In the genomic region with DNA sequence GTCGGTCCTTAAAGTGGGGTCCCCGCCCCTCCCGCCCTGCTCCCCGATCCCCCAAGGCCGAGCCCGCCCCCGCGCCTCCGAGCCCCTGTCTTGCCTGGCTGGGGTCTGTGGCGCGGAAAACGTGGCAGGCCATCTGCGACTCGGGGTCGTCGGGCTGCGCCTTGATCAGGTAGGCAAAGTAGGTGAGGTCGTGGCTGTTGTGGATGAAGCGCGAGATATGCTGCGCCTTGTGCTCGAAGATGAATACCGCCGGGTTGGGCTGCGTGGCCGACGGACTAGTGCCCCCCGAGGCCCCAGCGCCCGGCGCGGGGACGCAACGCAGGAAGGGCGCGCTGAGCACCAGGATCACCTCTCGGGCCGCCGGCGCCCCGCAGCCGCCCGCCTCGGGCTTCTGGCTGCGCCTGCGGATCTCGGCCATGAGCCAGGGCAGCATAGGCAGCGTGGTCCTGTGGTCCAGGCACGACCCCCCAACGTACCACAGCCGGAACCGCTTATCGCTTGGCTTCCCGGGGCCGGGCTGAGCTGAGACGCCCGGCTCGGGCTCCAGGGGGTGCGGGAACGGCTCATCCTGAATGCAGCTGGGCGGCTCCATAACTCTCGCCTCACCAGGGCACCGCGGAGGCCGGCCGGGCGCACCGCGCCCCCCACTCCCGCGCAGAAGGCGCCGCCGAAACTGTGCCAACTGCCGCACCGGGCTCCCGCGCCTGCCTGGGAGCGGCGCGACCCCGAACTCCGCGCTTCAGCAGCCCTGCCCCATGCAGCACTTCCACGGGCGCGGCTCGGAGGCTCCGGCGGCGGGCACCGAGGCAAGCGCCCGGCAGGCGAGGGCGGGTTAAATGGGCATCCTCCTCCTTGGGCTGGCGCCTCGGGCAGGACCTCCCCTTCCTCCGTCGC, we compare ENCODE assay signal across 8 cellular contexts. TPM values are rescaled to one million over a fixed set of nuclear protein-coding genes. Genes with fewer than 3 reads are reported as not detected.
DNase-seq lines count a peak whose midpoint lies in the region; ATAC-seq and TF ChIP-seq lines count a peak whose summit lies in the region.

No MANE protein-coding gene starts in this region.

- intact Hi-C loops in ascending aorta (cut with DNase I): loop anchor here (1.0 to 2.0 kb wide), 3 partner anchors 57 to 109 kb away; a partner anchor contains a TSS

- no peaks in the 10 kb centered on the region for H3K4me1 ChIP-seq in ascending aorta

- peak; percentile 28 for ATAC-seq in GM19023 (IDR thresholded peaks at IDR 0.05; ENCODE audit: unreplicated experiment)
- peak; percentile 28 for ATAC-seq in HG03135 (IDR thresholded peaks at IDR 0.05; ENCODE audit: unreplicated experiment)

- H3K36me3 ChIP-seq in ascending aorta: no peaks in the 10 kb centered on the region

- no peaks in the 10 kb centered on the region for H3K9me3 ChIP-seq in ascending aorta

- H3K27me3 ChIP-seq in ascending aorta: no peaks in the 10 kb centered on the region

- TF ChIP-seq CTCF in ascending aorta (IDR thresholded peaks at IDR 0.05): no peak

- peak overlapping the region; percentile 56 to 62 for H3K27ac ChIP-seq in ascending aorta

- H3K4me3 ChIP-seq in ascending aorta (peak overlapping the region; percentile 91 to 95), iPS-11a (ENCODE audit: low read depth, low read length) (peak overlapping the region; percentile 74), skeletal muscle cell (ENCODE audit: low read depth, low read length) (peak overlapping the region; percentile 78)

- DNase-seq in C1 segment of cervical spinal cord (lab: John Stamatoyannopoulos, UW): peak in 8 of 14 donors; percentile 9 to 76 (median 44)
- peak in 1 of 2 donors; percentile 67 for DNase-seq in ascending aorta (ENCODE audit: low spot score in 2 of 2)
- DNase-seq in skeletal muscle cell (ENCODE audit: low read depth): no peak
- DNase-seq in DMS153 treated with DMSO at 0.1 percent for 48 hours (lab: John Stamatoyannopoulos, UW; ENCODE audit: unreplicated experiment): no peak

TF ChIP-seq in PFSK-1, 5 proteins besides CTCF, POLR2A, EP300 and RAD21:
- TF ChIP-seq TAF1 (IDR thresholded peaks at IDR 0.05; ENCODE audit: borderline replicate concordance, insufficient read depth, low read length) (no peak), FOXP2 (optimal IDR thresholded peaks at IDR 0.05; ENCODE audit: borderline replicate concordance, extremely low read depth, extremely low read length, insufficient read depth) (peak; percentile 17)
TF ChIP-seq in PFSK-1: peak in this region for 1.

RNA-seq across cellular contexts. Expression of a gene that starts 0.5 kb away (rescaled TPM):
- 9.0 TPM for polyA plus RNA-seq in PFSK-1 (2012; ENCODE audit: insufficient read length, low read depth)
- 9.5 TPM for total RNA-seq in ascending aorta

RNA-seq across cellular contexts. Expression of a gene that starts 56.2 kb away (rescaled TPM):
- polyA plus RNA-seq in PFSK-1 (2012; ENCODE audit: insufficient read length, low read depth): 77.4 TPM
- total RNA-seq in ascending aorta: 36.2 TPM

Comparison
In these comparisons a context has a peak if more than half of its experiments do, and no peak if none do; other contexts are left out.
1. DNase-seq: peak in C1 segment of cervical spinal cord (8 of 14); none in skeletal muscle cell (single experiment) and DMS153 treated with DMSO at 0.1 percent for 48 hours (single experiment).
2. Peak in every context shown above with its lines, with median percentiles within 50 percentile points of each other: H3K4me3 ChIP-seq.